16 cellular contexts compared by ENCODE assay signal in the genomic region with DNA sequence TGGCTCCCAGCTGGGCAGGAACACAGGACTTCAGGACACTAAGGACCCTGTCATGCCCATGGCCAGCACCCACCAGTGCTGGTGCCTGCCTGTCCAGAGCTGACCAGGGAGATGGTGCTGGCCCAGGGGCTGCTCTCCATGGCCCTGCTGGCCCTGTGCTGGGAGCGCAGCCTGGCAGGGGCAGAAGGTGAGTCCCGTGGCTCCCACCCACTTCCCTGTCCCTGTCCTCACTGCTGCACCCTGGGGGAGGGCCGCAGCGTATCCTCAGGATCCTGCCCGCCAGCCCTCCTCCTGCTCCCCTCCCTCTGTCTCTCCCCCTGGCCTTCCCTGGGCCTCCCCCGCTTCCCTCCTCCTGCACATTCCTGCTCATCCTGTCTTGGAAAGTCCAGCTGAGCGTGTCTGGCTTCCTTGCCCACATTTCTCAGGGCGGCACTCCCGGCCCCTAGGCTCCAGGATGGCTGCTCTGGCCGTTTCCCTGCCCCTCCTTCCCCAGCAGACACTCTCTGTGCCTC. TPM values are rescaled to one million over a fixed set of nuclear protein-coding genes. Genes with fewer than 3 reads are reported as not detected.
A peak's percentile ranks its signal among the peaks of the same experiment; 100 is the strongest.
DNase-seq lines count a peak whose midpoint lies in the region; ATAC-seq and TF ChIP-seq lines count a peak whose summit lies in the region.
"Had no signal": no experiment of that assay in that cellular context is flagged by ENCODE, and none has a peak within 500 bp of the region (broad histone marks: within the 10 kb centered on the region; RNA-seq: fewer than 3 reads in every experiment).

No MANE protein-coding gene starts in this region.

- H3K9me2 ChIP-seq in PC-9 (ENCODE audit: insufficient read depth) = no peaks in the 10 kb centered on the region
- H3K9me2 ChIP-seq in hepatocyte (replicated peaks; ENCODE audit: insufficient read depth) = no peaks in the 10 kb centered on the region

- H3K9me3 ChIP-seq in PC-9 (ENCODE audit: insufficient read depth, low read depth) (no peaks in the 10 kb centered on the region), hepatocyte (ENCODE audit: low read depth) (no peaks in the 10 kb centered on the region), neutrophil (no peaks in the 10 kb centered on the region)

- H4K20me1 ChIP-seq in PC-9 (ENCODE audit: insufficient read depth) = no peaks in the 10 kb centered on the region
- no peaks in the 10 kb centered on the region for H4K20me1 ChIP-seq in hepatocyte (ENCODE audit: insufficient read depth, poor library complexity, severe bottlenecking)

- H2AFZ ChIP-seq in PC-9 (no peak overlapping the region), hepatocyte (no peak overlapping the region)

- CTCF ChIA-PET in PC-9 (lab: Charles Lee) = interaction anchor here (0.6 kb wide), 1 partner anchor 41 kb away, joined by 5 read pairs; no protein-coding TSS in a partner anchor

- H3K36me3 ChIP-seq in PC-9 (ENCODE audit: low read depth) (no peaks in the 10 kb centered on the region), hepatocyte (replicated peaks; ENCODE audit: insufficient read depth, low read depth) (no peaks in the 10 kb centered on the region), neutrophil (peaks cover 75% of the 10 kb centered on the region)

- no peak for TF ChIP-seq CTCF in PC-9 (conservative IDR thresholded peaks at IDR 0.05)
- TF ChIP-seq CTCF in hepatocyte (IDR thresholded peaks at IDR 0.05; ENCODE audit: poor library complexity) = no peak
- TF ChIP-seq CTCF in neutrophil (IDR thresholded peaks at IDR 0.05) = no peak

- DNase-seq in ELF-1 (ENCODE audit: low read depth, low spot score) (peak; percentile 76), PC-9 (peak in 1 of 2 experiments; percentile 52), hepatocyte (ENCODE audit: low spot score) (peak; percentile 22), NCI-H524 treated with DMSO at 0.1 percent for 48 hours (lab: John Stamatoyannopoulos, UW) (no peak), NOMO-1 treated with dmso at 0.1 percent for 144 hours (lab: John Stamatoyannopoulos, UW; ENCODE audit: unreplicated experiment) (no peak)
- DNase-seq: activated CD4-positive, alpha-beta T cell treated with anti-CD3 and anti-CD28 coated beads, Interleukin-2, amount 10 ng/mL, durations not matched to agents 24 days and 14 days; activated naive CD8-positive, alpha-beta T cell treated with anti-CD3 and anti-CD28 coated beads for 36 hours; DMS153; glutamatergic neuron; Karpas-422; NCI-H187; NCI-H526 treated with DMSO at 0.1 percent for 48 hours; RPMI8226 had no signal

- peak overlapping the region; percentile 10 for H3K4me2 ChIP-seq in PC-9
- no peak overlapping the region for H3K4me2 ChIP-seq in hepatocyte

- H3K4me3 ChIP-seq in PC-9 = no peak overlapping the region
- H3K4me3 ChIP-seq in hepatocyte = no peak overlapping the region
- peak overlapping the region; percentile 54 to 55 for H3K4me3 ChIP-seq in neutrophil (ENCODE audit: low read depth in 1 of 2, low read length in 1 of 2)

- H3K27ac ChIP-seq in PC-9 = no peak overlapping the region
- H3K27ac ChIP-seq in hepatocyte = no peak overlapping the region
- H3K27ac ChIP-seq in neutrophil = peak overlapping the region; percentile 82

- peaks cover 16% of the 10 kb centered on the region; the same call in 1 of the 2 replicates for H3K4me1 ChIP-seq in PC-9 (replicated peaks; ENCODE audit: insufficient read depth)
- peaks cover 3% of the 10 kb centered on the region for H3K4me1 ChIP-seq in hepatocyte (ENCODE audit: insufficient read depth)
- peaks cover 71 to 92% of the 10 kb centered on the region in 2 experiments for H3K4me1 ChIP-seq in neutrophil (ENCODE audit: control insufficient read depth in 1 of 2, insufficient read depth in 1 of 2, low read depth in 1 of 2, low read length in 1 of 2)

- POLR2A ChIA-PET in PC-9 (lab: Charles Lee; ENCODE audit: unreplicated experiment) = no interaction called here

- peaks cover 8% of the 10 kb centered on the region; the same call in 1 of the 2 replicates for H3F3A ChIP-seq in PC-9 (ENCODE audit: insufficient read depth, low read depth)

- 29% methylated on average over 7 of the region's 10 CpGs for WGBS in hepatocyte (ENCODE audit: low lambda C conversion rate, missing lambda C conversion rate)

- TF ChIP-seq POLR2A in GM18505 (IDR thresholded peaks at IDR 0.05; ENCODE audit: borderline replicate concordance, extremely low read depth, insufficient read depth, insufficient read length) = no peak

- ATAC-seq in GM18505 (IDR thresholded peaks at IDR 0.05; ENCODE audit: unreplicated experiment) (no peak), HG03442 (IDR thresholded peaks at IDR 0.05; ENCODE audit: unreplicated experiment) (no peak)

- H3K27me3 ChIP-seq in PC-9 (ENCODE audit: insufficient read depth, low read depth) (no peaks in the 10 kb centered on the region), hepatocyte (no peaks in the 10 kb centered on the region), neutrophil (no peaks in the 10 kb centered on the region)

- BruUV-seq in PC-9 (replicated peaks; lab: Mats Ljungman, UMichigan) = no TSS peak

- no peaks in the 10 kb centered on the region for H3K79me2 ChIP-seq in PC-9 (ENCODE audit: low read depth)
- H3K79me2 ChIP-seq in hepatocyte = no peaks in the 10 kb centered on the region

- intact Hi-C loops in PC-9 (cut with micrococcal nuclease; ENCODE audit: unreplicated experiment) = loop anchor here (2.0 kb wide), 1 partner anchor 47 kb away; no protein-coding TSS in a partner anchor

RNA-seq across cellular contexts. Expression of gene CSF2RB, which starts 8.7 kb away (rescaled TPM):
- total RNA-seq in PC-9 (2021) (not detected in 2 replicates), hepatocyte (0.28 and 0.83 TPM in 2 replicates)
- polyA plus RNA-seq in hepatocyte = not detected in 2 replicates

Comparison
In these comparisons a context has a peak if more than half of its experiments do, and no peak if none do; other contexts are left out.
1. DNase-seq: peak in ELF-1 (single experiment) and hepatocyte (single experiment); none in NCI-H524 treated with DMSO at 0.1 percent for 48 hours (single experiment) and NOMO-1 treated with dmso at 0.1 percent for 144 hours (single experiment).
2. H3K4me3 ChIP-seq: peak in neutrophil (2 of 2); none in PC-9 (single experiment) and hepatocyte (single experiment).